8 cellular contexts compared by ENCODE assay signal in the genomic region with DNA sequence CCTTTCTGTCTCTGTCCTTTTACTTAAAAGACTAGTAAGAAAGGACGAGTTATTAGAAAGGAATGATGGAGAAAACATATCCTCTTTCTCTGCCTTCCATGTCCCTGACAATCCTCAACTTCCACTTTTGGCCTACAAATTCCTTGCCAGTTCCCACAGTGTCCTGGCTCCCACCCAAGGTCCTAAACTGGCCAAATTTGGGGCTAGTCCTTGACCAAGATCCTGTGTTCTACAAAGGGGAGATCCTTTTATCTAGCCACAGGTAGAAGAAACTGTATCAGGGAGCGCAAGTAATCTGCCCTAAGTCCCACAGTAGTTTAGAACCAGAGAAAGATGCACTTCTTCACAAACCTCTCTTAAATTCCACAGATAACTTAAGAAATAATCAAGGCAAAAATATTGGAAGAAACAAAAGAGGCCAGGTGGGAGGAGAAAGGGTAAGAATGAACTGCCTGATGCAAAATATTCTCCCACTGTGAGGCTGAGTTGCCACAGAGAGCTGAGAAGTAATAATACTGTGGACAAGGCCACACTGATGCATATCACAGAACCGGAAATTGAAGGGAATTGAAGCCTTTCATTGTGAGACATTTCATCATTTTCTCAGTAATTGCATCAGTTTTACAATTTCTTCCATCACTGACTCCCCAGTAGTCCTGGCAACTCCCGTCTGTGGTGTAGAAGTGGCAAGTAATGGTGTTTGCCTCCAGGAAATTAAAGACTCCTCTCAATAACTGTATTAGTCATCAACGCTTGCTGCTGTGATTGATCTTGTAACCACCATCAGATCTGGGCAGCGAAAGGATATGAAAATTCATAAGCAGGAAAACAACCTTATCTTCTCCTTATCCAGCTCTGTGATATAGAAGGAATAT. TPM values are rescaled to one million over a fixed set of nuclear protein-coding genes. Genes with fewer than 3 reads are reported as not detected.
DNase-seq lines count a peak whose midpoint lies in the region; ATAC-seq lines count a peak whose summit lies in the region.

No MANE protein-coding gene starts in this region.

- peaks cover 42% of the 10 kb centered on the region for H3K4me1 Mint-ChIP-seq in activated naive CD8-positive, alpha-beta T cell treated with anti-CD3 and anti-CD28 coated beads for 36 hours

- H3K27ac Mint-ChIP-seq in activated naive CD8-positive, alpha-beta T cell treated with anti-CD3 and anti-CD28 coated beads for 36 hours = peak overlapping the region; percentile 99

- H3K9me3 Mint-ChIP-seq in activated naive CD8-positive, alpha-beta T cell treated with anti-CD3 and anti-CD28 coated beads for 36 hours = peaks cover 1% of the 10 kb centered on the region

- H3K79me2 ChIP-seq in Karpas-422 (ENCODE audit: low read length) = no peaks in the 10 kb centered on the region

- H4K20me1 ChIP-seq in Karpas-422 (ENCODE audit: insufficient read depth, low read depth, low read length) = no peaks in the 10 kb centered on the region

- H3K27ac ChIP-seq in Karpas-422 (ENCODE audit: low read length) = peak overlapping the region; percentile 51; the same call in 1 of the 2 replicates

- H3K9me3 ChIP-seq in Karpas-422 (ENCODE audit: low read length) = no peaks in the 10 kb centered on the region

- peak overlapping the region; percentile 27; the same call in 1 of the 2 replicates for H3K9ac ChIP-seq in Karpas-422 (ENCODE audit: low read length)

- no peaks in the 10 kb centered on the region for H3K27me3 Mint-ChIP-seq in activated naive CD8-positive, alpha-beta T cell treated with anti-CD3 and anti-CD28 coated beads for 36 hours

- H3K36me3 ChIP-seq in Karpas-422 (ENCODE audit: insufficient read depth, low read length) = no peaks in the 10 kb centered on the region

- H3K4me1 ChIP-seq in Karpas-422 (ENCODE audit: low read length) = peaks cover 18% of the 10 kb centered on the region

- H3K4me3 Mint-ChIP-seq in activated naive CD8-positive, alpha-beta T cell treated with anti-CD3 and anti-CD28 coated beads for 36 hours = peak overlapping the region; percentile 61

- peak overlapping the region; percentile 47; the same call in 1 of the 2 replicates for H2AFZ ChIP-seq in Karpas-422 (ENCODE audit: low read length)

- H3K36me3 Mint-ChIP-seq in activated naive CD8-positive, alpha-beta T cell treated with anti-CD3 and anti-CD28 coated beads for 36 hours = peaks cover 7% of the 10 kb centered on the region

- no peak overlapping the region for H3K4me2 ChIP-seq in Karpas-422 (ENCODE audit: low read depth, low read length, poor library complexity, severe bottlenecking)

- peak; percentile 10 for DNase-seq in NK-92 treated with Interleukin-12 subunit alpha and Interleukin-12 subunit beta, amount 100 ng/mL, for 24 hours (lab: John Stamatoyannopoulos, UW)
- DNase-seq in NK-92 (lab: John Stamatoyannopoulos, UW; ENCODE audit: unreplicated experiment) = no peak
- DNase-seq in Karpas-422 = no peak
- DNase-seq in activated naive CD8-positive, alpha-beta T cell treated with anti-CD3 and anti-CD28 coated beads for 36 hours = peak; percentile 64
- peak; percentile 5 for DNase-seq in stimulated activated CD4-positive, alpha-beta T cell treated with anti-CD3 and anti-CD28 coated beads, Interleukin-2, amount 100 ng/mL, for 4 hours (ENCODE audit: low read depth)
- DNase-seq in NCI-H2196 treated with DMSO at 0.1 percent for 48 hours (lab: John Stamatoyannopoulos, UW; ENCODE audit: unreplicated experiment) = no peak

- ATAC-seq in HG03457 (IDR thresholded peaks at IDR 0.05; ENCODE audit: unreplicated experiment) = no peak
- no peak for ATAC-seq in HG03135 (IDR thresholded peaks at IDR 0.05; ENCODE audit: unreplicated experiment)

- no peaks in the 10 kb centered on the region for H3K27me3 ChIP-seq in Karpas-422 (ENCODE audit: low read length)

- no peak overlapping the region for H3K4me3 ChIP-seq in Karpas-422 (ENCODE audit: low read length)

- no peaks in the 10 kb centered on the region for H3K9me2 ChIP-seq in Karpas-422 (replicated peaks; ENCODE audit: insufficient read depth, low read length)

RNA-seq across cellular contexts. Expression of a gene that starts 47.2 kb away (rescaled TPM):
- total RNA-seq in Karpas-422 (2014; rRNA removed; shearing (Covaris generic); ENCODE audit: low replicate concordance) = 52.2 and 72.8 TPM in 2 replicates
- 10 to 100 TPM; 46.7 to 47.1 TPM for total RNA-seq in activated naive CD8-positive, alpha-beta T cell treated with anti-CD3 and anti-CD28 coated beads for 36 hours

Comparison
In these comparisons a context has a peak if more than half of its experiments do, and no peak if none do; other contexts are left out.
1. DNase-seq: peak in NK-92 treated with Interleukin-12 subunit alpha and Interleukin-12 subunit beta, amount 100 ng/mL, for 24 hours (single experiment), activated naive CD8-positive, alpha-beta T cell treated with anti-CD3 and anti-CD28 coated beads for 36 hours (single experiment) and stimulated activated CD4-positive, alpha-beta T cell treated with anti-CD3 and anti-CD28 coated beads, Interleukin-2, amount 100 ng/mL, for 4 hours (single experiment); none in NK-92 (single experiment), Karpas-422 (single experiment) and NCI-H2196 treated with DMSO at 0.1 percent for 48 hours (single experiment).